Comparison of ENCODE assay signal across 1 cellular context in genomic region chr2:69829243-69830044, GRCh38.
A peak's percentile ranks its signal among the peaks of the same experiment; 100 is the strongest.
TF ChIP-seq lines count a peak whose summit lies in the region.

Gene GMCL1, plus strand, starts transcription at chr2:69829660. Its CDS starts 233 bp downstream, at chr2:69829893.

TF ChIP-seq in K562, 482 proteins besides CTCF, POLR2A, EP300 and RAD21 (continued from another document and continues in another):
- TF ChIP-seq, protein P1, sequence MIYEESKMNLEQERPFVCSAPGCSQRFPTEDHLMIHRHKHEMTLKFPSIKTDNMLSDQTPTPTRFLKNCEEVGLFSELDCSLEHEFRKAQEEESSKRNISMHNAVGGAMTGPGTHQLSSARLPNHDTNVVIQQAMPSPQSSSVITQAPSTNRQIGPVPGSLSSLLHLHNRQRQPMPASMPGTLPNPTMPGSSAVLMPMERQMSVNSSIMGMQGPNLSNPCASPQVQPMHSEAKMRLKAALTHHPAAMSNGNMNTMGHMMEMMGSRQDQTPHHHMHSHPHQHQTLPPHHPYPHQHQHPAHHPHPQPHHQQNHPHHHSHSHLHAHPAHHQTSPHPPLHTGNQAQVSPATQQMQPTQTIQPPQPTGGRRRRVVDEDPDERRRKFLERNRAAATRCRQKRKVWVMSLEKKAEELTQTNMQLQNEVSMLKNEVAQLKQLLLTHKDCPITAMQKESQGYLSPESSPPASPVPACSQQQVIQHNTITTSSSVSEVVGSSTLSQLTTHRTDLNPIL (CRISPR knock-in tag; IDR thresholded peaks at IDR 0.05) = no peak
- TF ChIP-seq RNF219 (CRISPR knock-in tag; IDR thresholded peaks at IDR 0.05) (no peak), MYC (IDR thresholded peaks at IDR 0.05; ENCODE audit: low read depth, low read length) (peak; percentile 85), MYC (CRISPR knock-in tag; IDR thresholded peaks at IDR 0.05; ENCODE audit: borderline replicate concordance, low read depth) (0 out of 2 replicates have a peak, but pooled peaks have one; percentile 10), ZNF76 (CRISPR knock-in tag; IDR thresholded peaks at IDR 0.05; ENCODE audit: borderline replicate concordance) (no peak), MCM3 (IDR thresholded peaks at IDR 0.05) (no peak), ZNF354B (CRISPR knock-in tag; IDR thresholded peaks at IDR 0.05) (no peak), ZNF699 (CRISPR knock-in tag; IDR thresholded peaks at IDR 0.05; ENCODE audit: insufficient replicate concordance) (no peak), ZKSCAN1 (IDR thresholded peaks at IDR 0.05; ENCODE audit: low read depth, low read length) (peak; percentile 57; the same call in 1 of the 2 replicates), PTRF (tag; IDR thresholded peaks at IDR 0.05) (no peak), NUFIP1 (IDR thresholded peaks at IDR 0.05; ENCODE audit: partially characterized antibody) (no peak), HDAC6 (IDR thresholded peaks at IDR 0.05; ENCODE audit: low read depth, low read length) (no peak), POLR2AphosphoS2 (IDR thresholded peaks at IDR 0.05; ENCODE audit: low read length) (no peak; the same call in 1 of the 2 replicates), POLR2B (IDR thresholded peaks at IDR 0.05; ENCODE audit: low read depth, partially characterized antibody) (peak; percentile 94), ZNF41 (CRISPR knock-in tag; conservative IDR thresholded peaks at IDR 0.05) (no peak), POLR2G (IDR thresholded peaks at IDR 0.05; ENCODE audit: low read depth, low read length) (peak; percentile 88), MTA3 (IDR thresholded peaks at IDR 0.05; ENCODE audit: borderline replicate concordance) (peak; percentile 83; the same call in 1 of the 2 replicates), CBFB (CRISPR knock-in tag; IDR thresholded peaks at IDR 0.05) (0 out of 2 replicates have a peak, but pooled peaks have one; percentile 16), ATF3 (IDR thresholded peaks at IDR 0.05) (peak; percentile 62), ATF3 (CRISPR knock-in tag; conservative IDR thresholded peaks at IDR 0.05) (no peak; the same call in 1 of the 2 replicates), ARID2 (IDR thresholded peaks at IDR 0.05) (no peak), POLR3A (IDR thresholded peaks at IDR 0.05; ENCODE audit: borderline replicate concordance, extremely low read depth, insufficient read depth, insufficient read length) (no peak), ZNF436 (CRISPR knock-in tag; IDR thresholded peaks at IDR 0.05) (no peak), CBFA2T2 (conservative IDR thresholded peaks at IDR 0.05) (no peak), EGR1 (conservative IDR thresholded peaks at IDR 0.05) (peak; percentile 89), ZNF408 (CRISPR knock-in tag; IDR thresholded peaks at IDR 0.05; ENCODE audit: low read depth) (no peak), KLF13 (tag; IDR thresholded peaks at IDR 0.05; ENCODE audit: borderline replicate concordance, low read depth) (peak; percentile 94; the same call in 1 of the 2 replicates), RBBP5 (IDR thresholded peaks at IDR 0.05; ENCODE audit: borderline replicate concordance, insufficient read depth, low read length, poor library complexity, severe bottlenecking) (peak; percentile 92), PHF20 (IDR thresholded peaks at IDR 0.05; ENCODE audit: partially characterized antibody) (peak; percentile 75), NFXL1 (CRISPR knock-in tag; IDR thresholded peaks at IDR 0.05) (no peak), CAMTA2 (CRISPR knock-in tag; conservative IDR thresholded peaks at IDR 0.05) (no peak; the same call in 1 of the 2 replicates), ERF (CRISPR knock-in tag; IDR thresholded peaks at IDR 0.05) (no peak; the same call in 1 of the 2 replicates), HLTF (IDR thresholded peaks at IDR 0.05) (no peak), ETS2 (tag; IDR thresholded peaks at IDR 0.05; ENCODE audit: borderline replicate concordance, poor library complexity, severe bottlenecking) (no peak), NCOR1 (IDR thresholded peaks at IDR 0.05) (no peak), ETV1 (tag; conservative IDR thresholded peaks at IDR 0.05; ENCODE audit: low read depth) (peak; percentile 74), DIDO1 (tag; IDR thresholded peaks at IDR 0.05; ENCODE audit: low read depth) (0 out of 2 replicates have a peak, but pooled peaks have one; percentile 29), NONO (IDR thresholded peaks at IDR 0.05; ENCODE audit: low read depth in 2 of 2, low read length in 1 of 2) (peak in 1 of 2 experiments; percentile 60; a peak in 2 of 4 replicates)
- TF ChIP-seq, protein P2, sequence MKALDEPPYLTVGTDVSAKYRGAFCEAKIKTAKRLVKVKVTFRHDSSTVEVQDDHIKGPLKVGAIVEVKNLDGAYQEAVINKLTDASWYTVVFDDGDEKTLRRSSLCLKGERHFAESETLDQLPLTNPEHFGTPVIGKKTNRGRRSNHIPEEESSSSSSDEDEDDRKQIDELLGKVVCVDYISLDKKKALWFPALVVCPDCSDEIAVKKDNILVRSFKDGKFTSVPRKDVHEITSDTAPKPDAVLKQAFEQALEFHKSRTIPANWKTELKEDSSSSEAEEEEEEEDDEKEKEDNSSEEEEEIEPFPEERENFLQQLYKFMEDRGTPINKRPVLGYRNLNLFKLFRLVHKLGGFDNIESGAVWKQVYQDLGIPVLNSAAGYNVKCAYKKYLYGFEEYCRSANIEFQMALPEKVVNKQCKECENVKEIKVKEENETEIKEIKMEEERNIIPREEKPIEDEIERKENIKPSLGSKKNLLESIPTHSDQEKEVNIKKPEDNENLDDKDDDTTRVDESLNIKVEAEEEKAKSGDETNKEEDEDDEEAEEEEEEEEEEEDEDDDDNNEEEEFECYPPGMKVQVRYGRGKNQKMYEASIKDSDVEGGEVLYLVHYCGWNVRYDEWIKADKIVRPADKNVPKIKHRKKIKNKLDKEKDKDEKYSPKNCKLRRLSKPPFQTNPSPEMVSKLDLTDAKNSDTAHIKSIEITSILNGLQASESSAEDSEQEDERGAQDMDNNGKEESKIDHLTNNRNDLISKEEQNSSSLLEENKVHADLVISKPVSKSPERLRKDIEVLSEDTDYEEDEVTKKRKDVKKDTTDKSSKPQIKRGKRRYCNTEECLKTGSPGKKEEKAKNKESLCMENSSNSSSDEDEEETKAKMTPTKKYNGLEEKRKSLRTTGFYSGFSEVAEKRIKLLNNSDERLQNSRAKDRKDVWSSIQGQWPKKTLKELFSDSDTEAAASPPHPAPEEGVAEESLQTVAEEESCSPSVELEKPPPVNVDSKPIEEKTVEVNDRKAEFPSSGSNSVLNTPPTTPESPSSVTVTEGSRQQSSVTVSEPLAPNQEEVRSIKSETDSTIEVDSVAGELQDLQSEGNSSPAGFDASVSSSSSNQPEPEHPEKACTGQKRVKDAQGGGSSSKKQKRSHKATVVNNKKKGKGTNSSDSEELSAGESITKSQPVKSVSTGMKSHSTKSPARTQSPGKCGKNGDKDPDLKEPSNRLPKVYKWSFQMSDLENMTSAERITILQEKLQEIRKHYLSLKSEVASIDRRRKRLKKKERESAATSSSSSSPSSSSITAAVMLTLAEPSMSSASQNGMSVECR (CRISPR knock-in tag; IDR thresholded peaks at IDR 0.05) = peak; percentile 89
- TF ChIP-seq, protein P3, sequence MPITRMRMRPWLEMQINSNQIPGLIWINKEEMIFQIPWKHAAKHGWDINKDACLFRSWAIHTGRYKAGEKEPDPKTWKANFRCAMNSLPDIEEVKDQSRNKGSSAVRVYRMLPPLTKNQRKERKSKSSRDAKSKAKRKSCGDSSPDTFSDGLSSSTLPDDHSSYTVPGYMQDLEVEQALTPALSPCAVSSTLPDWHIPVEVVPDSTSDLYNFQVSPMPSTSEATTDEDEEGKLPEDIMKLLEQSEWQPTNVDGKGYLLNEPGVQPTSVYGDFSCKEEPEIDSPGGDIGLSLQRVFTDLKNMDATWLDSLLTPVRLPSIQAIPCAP (CRISPR knock-in tag; IDR thresholded peaks at IDR 0.05; ENCODE audit: borderline replicate concordance) = no peak
- TF ChIP-seq, protein P4, sequence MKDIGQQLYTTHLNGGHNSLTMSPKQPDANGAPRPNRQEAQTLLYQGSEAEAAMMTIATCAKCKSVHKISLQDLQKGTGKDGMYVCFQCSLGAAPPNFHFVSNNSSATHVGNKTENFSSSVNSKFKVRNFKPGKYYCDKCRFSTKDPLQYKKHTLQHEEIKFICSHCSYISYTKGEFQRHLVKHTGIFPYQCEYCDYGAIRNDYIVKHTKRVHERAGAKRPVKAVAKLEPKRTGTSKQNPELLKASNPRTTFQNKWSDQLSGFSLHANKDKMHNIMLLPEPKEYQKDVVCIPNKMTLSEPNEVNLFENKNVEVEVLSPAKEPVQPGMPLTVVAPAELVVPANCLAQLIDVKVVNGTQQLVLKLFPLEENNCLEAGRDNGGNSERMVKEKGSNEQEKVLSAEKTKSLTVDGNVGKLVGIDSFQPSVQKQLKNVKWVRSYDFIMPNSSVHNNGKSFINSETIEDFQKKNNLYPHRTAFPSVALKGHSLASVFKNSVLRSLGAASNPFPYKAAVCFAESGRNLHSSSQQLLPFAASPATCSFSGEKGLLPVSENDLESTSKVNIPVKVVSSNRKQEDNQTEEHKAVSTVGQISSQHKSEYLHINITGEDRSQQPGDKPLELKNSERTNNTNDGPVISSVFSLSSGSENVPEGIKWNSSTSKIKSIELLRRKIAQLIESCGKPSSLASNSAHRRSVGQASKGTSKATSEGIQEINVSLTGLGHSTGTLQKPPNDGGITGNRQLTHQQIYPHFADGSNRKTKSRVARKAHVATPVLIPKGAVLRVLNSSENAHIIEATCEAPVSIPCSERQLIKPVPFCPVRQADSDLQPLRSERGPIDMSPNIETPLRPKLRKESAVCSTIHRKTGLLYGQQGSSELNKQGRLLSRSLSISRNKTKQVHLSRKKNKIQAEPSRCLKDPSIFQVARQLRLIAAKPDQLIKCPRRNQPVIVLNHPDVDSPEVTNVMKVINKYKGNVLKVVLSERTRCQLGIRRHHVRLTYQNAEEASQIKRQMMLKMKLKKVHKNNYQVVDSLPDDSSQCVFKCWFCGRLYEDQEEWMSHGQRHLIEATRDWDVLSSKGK (CRISPR knock-in tag; IDR thresholded peaks at IDR 0.05) = no peak
- TF ChIP-seq, protein P5, sequence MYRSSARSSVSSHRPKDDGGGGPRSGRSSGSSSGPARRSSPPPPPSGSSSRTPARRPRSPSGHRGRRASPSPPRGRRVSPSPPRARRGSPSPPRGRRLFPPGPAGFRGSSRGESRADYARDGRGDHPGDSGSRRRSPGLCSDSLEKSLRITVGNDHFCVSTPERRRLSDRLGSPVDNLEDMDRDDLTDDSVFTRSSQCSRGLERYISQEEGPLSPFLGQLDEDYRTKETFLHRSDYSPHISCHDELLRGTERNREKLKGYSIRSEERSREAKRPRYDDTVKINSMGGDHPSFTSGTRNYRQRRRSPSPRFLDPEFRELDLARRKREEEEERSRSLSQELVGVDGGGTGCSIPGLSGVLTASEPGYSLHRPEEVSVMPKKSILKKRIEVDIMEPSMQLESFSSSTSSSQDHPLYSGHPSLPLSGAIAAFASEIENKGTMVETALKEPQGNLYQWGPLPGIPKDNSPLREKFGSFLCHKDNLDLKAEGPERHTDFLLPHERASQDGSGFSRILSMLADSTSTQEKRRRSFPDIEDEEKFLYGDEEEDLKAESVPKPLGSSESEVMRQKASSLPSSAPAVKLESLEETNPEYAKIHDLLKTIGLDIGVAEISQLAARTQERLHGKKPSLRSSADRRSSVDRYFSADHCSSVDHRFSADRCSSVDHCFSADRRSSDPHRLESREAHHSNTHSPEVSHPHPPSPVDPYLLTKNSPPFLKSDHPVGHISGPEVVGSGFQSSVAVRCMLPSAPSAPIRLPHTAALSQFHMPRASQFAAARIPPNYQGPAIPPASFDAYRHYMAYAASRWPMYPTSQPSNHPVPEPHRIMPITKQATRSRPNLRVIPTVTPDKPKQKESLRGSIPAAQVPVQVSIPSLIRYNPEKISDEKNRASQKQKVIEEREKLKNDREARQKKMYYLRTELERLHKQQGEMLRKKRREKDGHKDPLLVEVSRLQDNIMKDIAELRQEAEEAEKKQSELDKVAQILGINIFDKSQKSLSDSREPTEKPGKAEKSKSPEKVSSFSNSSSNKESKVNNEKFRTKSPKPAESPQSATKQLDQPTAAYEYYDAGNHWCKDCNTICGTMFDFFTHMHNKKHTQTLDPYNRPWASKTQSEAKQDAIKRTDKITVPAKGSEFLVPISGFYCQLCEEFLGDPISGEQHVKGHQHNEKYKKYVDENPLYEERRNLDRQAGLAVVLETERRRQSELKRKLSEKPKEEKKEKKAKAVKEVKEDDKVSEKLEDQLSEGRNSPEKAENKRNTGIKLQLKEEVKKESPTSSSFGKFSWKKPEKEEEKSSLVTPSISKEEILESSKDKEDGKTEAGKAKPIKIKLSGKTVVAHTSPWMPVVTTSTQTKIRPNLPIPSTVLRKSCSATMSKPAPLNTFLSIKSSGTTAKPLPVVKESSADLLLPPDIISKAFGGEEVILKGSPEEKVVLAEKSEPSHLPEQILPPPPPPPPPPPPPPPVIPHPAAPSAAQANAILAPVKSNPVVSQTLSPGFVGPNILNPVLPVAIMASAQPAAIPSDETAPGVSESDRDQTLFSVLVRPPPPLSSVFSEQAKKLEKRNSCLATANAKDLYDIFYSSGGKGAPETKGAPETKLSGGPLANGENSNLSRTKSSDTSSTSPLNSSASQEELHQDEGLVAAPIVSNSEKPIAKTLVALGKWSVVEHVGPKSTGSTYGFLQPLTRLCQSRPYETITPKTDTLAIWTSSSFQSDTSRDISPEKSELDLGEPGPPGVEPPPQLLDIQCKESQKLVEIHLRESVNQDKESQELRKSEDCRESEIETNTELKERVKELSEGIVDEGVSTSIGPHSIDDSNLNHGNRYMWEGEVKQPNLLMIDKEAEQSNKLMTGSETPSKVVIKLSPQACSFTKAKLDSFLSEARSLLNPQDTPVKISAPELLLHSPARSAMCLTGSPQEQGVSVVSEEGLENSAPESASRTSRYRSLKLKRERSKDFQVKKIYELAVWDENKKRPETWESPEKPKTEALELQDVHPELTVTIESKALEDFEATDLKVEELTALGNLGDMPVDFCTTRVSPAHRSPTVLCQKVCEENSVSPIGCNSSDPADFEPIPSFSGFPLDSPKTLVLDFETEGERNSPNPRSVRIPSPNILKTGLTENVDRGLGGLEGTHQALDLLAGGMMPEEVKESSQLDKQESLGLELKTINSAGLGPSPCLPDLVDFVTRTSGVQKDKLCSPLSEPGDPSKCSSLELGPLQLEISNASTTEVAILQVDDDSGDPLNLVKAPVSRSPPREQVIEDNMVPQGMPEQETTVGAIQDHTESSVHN (IDR thresholded peaks at IDR 0.05; ENCODE audit: borderline replicate concordance in 1 of 2, low read depth in 1 of 2) = no peak
